ENCODE assay signal across 26 cellular contexts in genomic region chr4:92199135-92199534, GRCh38.
"Had no signal": no experiment of that assay in that cellular context is flagged by ENCODE, and none has a peak within 500 bp of the region (broad histone marks: within the 10 kb centered on the region; RNA-seq: fewer than 3 reads in every experiment).

No MANE protein-coding gene starts in this region.

- H3K4me2 ChIP-seq: hepatocyte had no signal

- H3K36me3 ChIP-seq: gastroesophageal sphincter, right atrium auricular region had no signal

- H3K27me3 ChIP-seq: gastroesophageal sphincter, hepatocyte, right atrium auricular region, testis had no signal

- H3K79me2 ChIP-seq: hepatocyte had no signal

- H3K4me3 ChIP-seq: gastroesophageal sphincter, hepatocyte, right atrium auricular region, testis had no signal

- H3K36me3 Mint-ChIP-seq: activated CD4-positive, alpha-beta memory T cell treated with anti-CD3 and anti-CD28 coated beads for 36 hours; activated naive CD4-positive, alpha-beta T cell treated with anti-CD3 and anti-CD28 coated beads, Interleukin-2, amount 50 U/mL, for 24 hours; mesothelial cell of epicardium; naive B cell had no signal

- H3K27ac ChIP-seq: gastroesophageal sphincter, hepatocyte, right atrium auricular region, testis, VCaP had no signal

- H3K4me3 Mint-ChIP-seq: activated CD4-positive, alpha-beta memory T cell treated with anti-CD3 and anti-CD28 coated beads for 36 hours; activated naive CD4-positive, alpha-beta T cell treated with anti-CD3 and anti-CD28 coated beads, Interleukin-2, amount 50 U/mL, for 24 hours; activated naive CD8-positive, alpha-beta T cell treated with anti-CD3 and anti-CD28 coated beads, Interleukin-2, amount 50 U/mL, for 24 hours; activated T-cell treated with anti-CD3 and anti-CD28 coated beads, Interleukin-2, amount 50 U/mL, for 24 hours; central memory CD8-positive, alpha-beta T cell; mesothelial cell of epicardium; naive B cell had no signal

- H3K4me1 ChIP-seq: gastroesophageal sphincter, right atrium auricular region, testis had no signal

- DNase-seq: activated CD4-positive, alpha-beta memory T cell treated with anti-CD3 and anti-CD28 coated beads for 36 hours; activated CD4-positive, alpha-beta T cell treated with anti-CD3 and anti-CD28 coated beads for 48 hours; activated CD8-positive, alpha-beta memory T cell treated with anti-CD3 and anti-CD28 coated beads, Interleukin-2, amount 50 U/mL, for 48 hours; activated naive CD8-positive, alpha-beta T cell treated with anti-CD3 and anti-CD28 coated beads, Interleukin-2, amount 50 U/mL, for 24 hours; activated T-cell treated with anti-CD3 and anti-CD28 coated beads, Interleukin-2, amount 50 U/mL, for 24 hours; amygdala; dermis blood vessel endothelial cell; effector CD8-positive, alpha-beta T cell; left colon; naive B cell; stimulated activated CD4-positive, alpha-beta T cell treated with anti-CD3 and anti-CD28 coated beads, Interleukin-2, amount 100 ng/mL, for 48 hours; stimulated activated naive CD8-positive, alpha-beta T cell treated with anti-CD3 and anti-CD28 coated beads, Interleukin-15, Interleukin-2, amounts not matched to agents 100 U/mL and 50 U/mL, for 24 hours; testis; trophoblast cell had no signal

- H3K27me3 Mint-ChIP-seq: activated CD4-positive, alpha-beta memory T cell treated with anti-CD3 and anti-CD28 coated beads for 36 hours; activated naive CD4-positive, alpha-beta T cell treated with anti-CD3 and anti-CD28 coated beads, Interleukin-2, amount 50 U/mL, for 24 hours; activated naive CD8-positive, alpha-beta T cell treated with anti-CD3 and anti-CD28 coated beads, Interleukin-2, amount 50 U/mL, for 24 hours; activated T-cell treated with anti-CD3 and anti-CD28 coated beads, Interleukin-2, amount 50 U/mL, for 24 hours; central memory CD8-positive, alpha-beta T cell; naive B cell had no signal

- FAIRE-seq: bronchial epithelial cell, colon, keratinocyte, urothelium cell line had no signal

- ATAC-seq: activated CD4-positive, CD25-positive, alpha-beta regulatory T cell treated with anti-CD3 and anti-CD28 coated beads, Interleukin-2, amount 50 U/mL, for 24 hours; activated naive CD8-positive, alpha-beta T cell treated with anti-CD3 and anti-CD28 coated beads, Interleukin-2, amount 50 U/mL, for 24 hours; gastroesophageal sphincter; left colon; stimulated activated naive CD8-positive, alpha-beta T cell treated with anti-CD3 and anti-CD28 coated beads, Interleukin-15, Interleukin-2, amounts not matched to agents 100 U/mL and 50 U/mL, for 24 hours had no signal

- H3K9me3 Mint-ChIP-seq: activated CD4-positive, alpha-beta memory T cell treated with anti-CD3 and anti-CD28 coated beads for 36 hours; activated naive CD4-positive, alpha-beta T cell treated with anti-CD3 and anti-CD28 coated beads, Interleukin-2, amount 50 U/mL, for 24 hours; activated naive CD8-positive, alpha-beta T cell treated with anti-CD3 and anti-CD28 coated beads, Interleukin-2, amount 50 U/mL, for 24 hours had no signal

- H2AFZ ChIP-seq: hepatocyte had no signal

- H3K9me3 ChIP-seq: gastroesophageal sphincter, right atrium auricular region, testis had no signal

- H3K4me1 Mint-ChIP-seq: activated naive CD4-positive, alpha-beta T cell treated with anti-CD3 and anti-CD28 coated beads, Interleukin-2, amount 50 U/mL, for 24 hours; activated naive CD8-positive, alpha-beta T cell treated with anti-CD3 and anti-CD28 coated beads, Interleukin-2, amount 50 U/mL, for 24 hours; central memory CD8-positive, alpha-beta T cell; naive B cell had no signal

- H3K27ac Mint-ChIP-seq: activated CD4-positive, alpha-beta memory T cell treated with anti-CD3 and anti-CD28 coated beads for 36 hours; activated naive CD4-positive, alpha-beta T cell treated with anti-CD3 and anti-CD28 coated beads, Interleukin-2, amount 50 U/mL, for 24 hours; activated naive CD8-positive, alpha-beta T cell treated with anti-CD3 and anti-CD28 coated beads, Interleukin-2, amount 50 U/mL, for 24 hours; activated T-cell treated with anti-CD3 and anti-CD28 coated beads, Interleukin-2, amount 50 U/mL, for 24 hours; mesothelial cell of epicardium; naive B cell had no signal
